1 cellular context compared by ENCODE assay signal in the genomic region with DNA sequence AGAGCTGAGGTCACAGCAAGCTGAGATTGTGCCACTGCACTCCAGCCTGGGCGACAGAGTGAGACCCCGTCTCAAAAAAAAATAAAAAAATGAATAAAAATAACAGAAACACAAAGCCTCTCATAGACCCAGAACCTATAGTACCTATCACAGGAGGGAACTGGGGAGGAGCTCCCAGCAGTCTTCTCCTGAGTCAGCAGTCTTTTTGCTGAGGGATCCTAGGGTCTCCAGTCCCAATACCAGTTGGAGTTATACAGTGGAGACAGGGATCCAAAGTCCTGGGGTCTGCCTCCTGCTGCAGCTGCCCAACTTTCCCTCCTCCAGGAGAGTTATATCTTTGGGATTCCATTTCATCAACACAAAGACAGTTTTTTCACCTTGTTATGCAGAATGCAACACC.
A peak's percentile ranks its signal among the peaks of the same experiment; 100 is the strongest.
TF ChIP-seq lines count a peak whose summit lies in the region.

No MANE protein-coding gene starts in this region.

TF ChIP-seq in HepG2, 621 proteins besides CTCF, POLR2A, EP300 and RAD21:
- TF ChIP-seq MAFF (IDR thresholded peaks at IDR 0.05; ENCODE audit: low read depth, low read length): peak; percentile 74
- peak; percentile 65 to 91 for TF ChIP-seq MAFK (conservative IDR thresholded peaks at IDR 0.05 in 1 of 2, IDR thresholded peaks at IDR 0.05 in 1 of 2; ENCODE audit: low read length in 2 of 2)
- no peak for TF ChIP-seq ATF5 (CRISPR knock-in tag; IDR thresholded peaks at IDR 0.05; ENCODE audit: low read depth)
- TF ChIP-seq, protein P1, sequence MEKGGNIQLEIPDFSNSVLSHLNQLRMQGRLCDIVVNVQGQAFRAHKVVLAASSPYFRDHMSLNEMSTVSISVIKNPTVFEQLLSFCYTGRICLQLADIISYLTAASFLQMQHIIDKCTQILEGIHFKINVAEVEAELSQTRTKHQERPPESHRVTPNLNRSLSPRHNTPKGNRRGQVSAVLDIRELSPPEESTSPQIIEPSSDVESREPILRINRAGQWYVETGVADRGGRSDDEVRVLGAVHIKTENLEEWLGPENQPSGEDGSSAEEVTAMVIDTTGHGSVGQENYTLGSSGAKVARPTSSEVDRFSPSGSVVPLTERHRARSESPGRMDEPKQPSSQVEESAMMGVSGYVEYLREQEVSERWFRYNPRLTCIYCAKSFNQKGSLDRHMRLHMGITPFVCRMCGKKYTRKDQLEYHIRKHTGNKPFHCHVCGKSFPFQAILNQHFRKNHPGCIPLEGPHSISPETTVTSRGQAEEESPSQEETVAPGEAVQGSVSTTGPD (CRISPR knock-in tag; IDR thresholded peaks at IDR 0.05): no peak
- TF ChIP-seq, protein P2, sequence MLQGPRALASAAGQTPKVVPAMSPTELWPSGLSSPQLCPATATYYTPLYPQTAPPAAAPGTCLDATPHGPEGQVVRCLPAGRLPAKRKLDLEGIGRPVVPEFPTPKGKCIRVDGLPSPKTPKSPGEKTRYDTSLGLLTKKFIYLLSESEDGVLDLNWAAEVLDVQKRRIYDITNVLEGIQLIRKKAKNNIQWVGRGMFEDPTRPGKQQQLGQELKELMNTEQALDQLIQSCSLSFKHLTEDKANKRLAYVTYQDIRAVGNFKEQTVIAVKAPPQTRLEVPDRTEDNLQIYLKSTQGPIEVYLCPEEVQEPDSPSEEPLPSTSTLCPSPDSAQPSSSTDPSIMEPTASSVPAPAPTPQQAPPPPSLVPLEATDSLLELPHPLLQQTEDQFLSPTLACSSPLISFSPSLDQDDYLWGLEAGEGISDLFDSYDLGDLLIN (CRISPR knock-in tag; IDR thresholded peaks at IDR 0.05; ENCODE audit: borderline replicate concordance): no peak
- no peak for TF ChIP-seq RFX3 (CRISPR knock-in tag; IDR thresholded peaks at IDR 0.05)
- no peak for TF ChIP-seq SIX4 (CRISPR knock-in tag; IDR thresholded peaks at IDR 0.05)
- no peak for TF ChIP-seq ZFYVE20 (CRISPR knock-in tag; IDR thresholded peaks at IDR 0.05; ENCODE audit: borderline replicate concordance, low read depth)
- TF ChIP-seq TMF1 (CRISPR knock-in tag; IDR thresholded peaks at IDR 0.05; ENCODE audit: low read depth): no peak
- TF ChIP-seq JUNB (CRISPR knock-in tag; IDR thresholded peaks at IDR 0.05; ENCODE audit: borderline replicate concordance): no peak
- no peak for TF ChIP-seq ZNF615 (CRISPR knock-in tag; IDR thresholded peaks at IDR 0.05; ENCODE audit: borderline replicate concordance)
